ENCODE assay signal across 16 cellular contexts in the genomic region with DNA sequence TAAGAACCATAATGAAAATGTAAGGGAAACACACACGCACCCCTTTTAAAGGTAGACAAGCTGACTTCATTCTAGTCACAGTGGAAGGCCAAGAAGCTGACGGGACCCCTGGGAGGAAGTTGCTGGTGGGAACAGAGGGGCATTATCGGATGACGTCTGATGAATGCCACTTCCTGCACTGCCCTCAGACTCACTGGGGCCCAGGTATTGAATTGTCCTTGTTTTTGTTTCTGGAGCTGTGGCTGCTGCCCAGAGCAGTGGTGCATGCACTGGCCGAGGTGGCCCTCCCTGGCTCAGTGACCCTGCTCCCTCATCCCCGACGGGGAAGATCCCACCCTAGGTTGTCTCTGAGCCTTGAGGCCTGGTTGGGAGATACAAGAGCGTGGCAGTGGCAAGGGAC. TPM values are rescaled to one million over a fixed set of nuclear protein-coding genes. Genes with fewer than 3 reads are reported as not detected.
DNase-seq lines count a peak whose midpoint lies in the region; ATAC-seq lines count a peak whose summit lies in the region.
"Had no signal": no experiment of that assay in that cellular context is flagged by ENCODE, and none has a peak within 500 bp of the region (broad histone marks: within the 10 kb centered on the region; RNA-seq: fewer than 3 reads in every experiment).

No MANE protein-coding gene starts in this region.

- WGBS in GM23248 (ENCODE audit: low coverage in 1 of 2, low lambda C conversion rate in 2 of 2, missing lambda C conversion rate in 2 of 2), 2 experiments, result 86% methylated on average over 8 of the region's 8 CpGs

- H3K27ac Mint-ChIP-seq in activated T-cell treated with anti-CD3 and anti-CD28 coated beads, Interleukin-2, amount 50 U/mL, for 72 hours, result no peak overlapping the region
- H3K27ac Mint-ChIP-seq: stimulated activated naive CD8-positive, alpha-beta T cell treated with anti-CD3 and anti-CD28 coated beads, Interleukin-15, Interleukin-2, amounts not matched to agents 100 ng/mL and 50 ng/mL, for 24 hours had no signal

- no peak for ATAC-seq in activated T-cell treated with anti-CD3 and anti-CD28 coated beads, Interleukin-2, amount 50 U/mL, for 72 hours (replicated peaks in 1 of 2)
- ATAC-seq: T-helper 17 cell had no signal

- H3K27ac ChIP-seq in GM23248 (peak overlapping the region; percentile 95), SJSA1 (peak overlapping the region; percentile 98)

- H3K9me2 ChIP-seq in GM23248 (ENCODE audit: insufficient read depth), result no peaks in the 10 kb centered on the region

- no peak overlapping the region for H3K4me3 Mint-ChIP-seq in activated T-cell treated with anti-CD3 and anti-CD28 coated beads, Interleukin-2, amount 50 U/mL, for 72 hours
- H3K4me3 Mint-ChIP-seq: neural crest cell; stimulated activated naive CD8-positive, alpha-beta T cell treated with anti-CD3 and anti-CD28 coated beads, Interleukin-15, Interleukin-2, amounts not matched to agents 100 ng/mL and 50 ng/mL, for 24 hours; T-helper 17 cell had no signal

- in situ Hi-C loops in GM23248 (cut with MboI), result loop anchor here (25.0 kb wide), 1 partner anchor 482 kb away; the partner anchor contains the start of gene SH3PXD2B

- H3K4me3 ChIP-seq in GM23248 (no peak overlapping the region), SJSA1 (no peak overlapping the region), skeletal muscle satellite cell (ENCODE audit: low read length) (no peak overlapping the region)

- peaks cover 0 to 4% of the 10 kb centered on the region in 2 donors for H3K36me3 Mint-ChIP-seq in activated T-cell treated with anti-CD3 and anti-CD28 coated beads, Interleukin-2, amount 50 U/mL, for 72 hours (ENCODE audit: insufficient read depth in 2 of 2)

- H3K4me1 ChIP-seq in GM23248 (ENCODE audit: insufficient read depth), result peaks cover 31% of the 10 kb centered on the region
- H3K4me1 ChIP-seq in SJSA1 (replicated peaks), result peaks cover 85% of the 10 kb centered on the region
- H3K4me1 ChIP-seq in skeletal muscle satellite cell (ENCODE audit: control insufficient read depth, insufficient read depth, low read length), result peaks cover 39% of the 10 kb centered on the region

- H3F3A ChIP-seq in GM23248 (ENCODE audit: insufficient read depth), result peaks cover 29% of the 10 kb centered on the region

- no peaks in the 10 kb centered on the region for H4K20me1 ChIP-seq in GM23248 (ENCODE audit: insufficient read depth)

- 0 out of 2 replicates have a peak, but pooled peaks cover 7% of the 10 kb centered on the region for H3K79me2 ChIP-seq in GM23248 (ENCODE audit: insufficient read depth)

- H3K9me3 ChIP-seq in GM23248 (ENCODE audit: low read depth) (no peaks in the 10 kb centered on the region), SJSA1 (replicated peaks) (no peaks in the 10 kb centered on the region), skeletal muscle satellite cell (replicated peaks; ENCODE audit: low read length) (no peaks in the 10 kb centered on the region)

- H3K9me3 Mint-ChIP-seq in activated T-cell treated with anti-CD3 and anti-CD28 coated beads, Interleukin-2, amount 50 U/mL, for 72 hours, result no peaks in the 10 kb centered on the region
- H3K9me3 Mint-ChIP-seq: neural crest cell; stimulated activated naive CD8-positive, alpha-beta T cell treated with anti-CD3 and anti-CD28 coated beads, Interleukin-15, Interleukin-2, amounts not matched to agents 100 ng/mL and 50 ng/mL, for 24 hours had no signal

- H3K4me2 ChIP-seq in GM23248 (ENCODE audit: unreplicated experiment) (no peak overlapping the region), skeletal muscle satellite cell (ENCODE audit: low read length) (peak overlapping the region; percentile 18)

- H2AFZ ChIP-seq in GM23248, result no peak overlapping the region

- H3K27me3 Mint-ChIP-seq in activated T-cell treated with anti-CD3 and anti-CD28 coated beads, Interleukin-2, amount 50 U/mL, for 72 hours (ENCODE audit: low read depth), result no peaks in the 10 kb centered on the region
- H3K27me3 Mint-ChIP-seq: stimulated activated naive CD8-positive, alpha-beta T cell treated with anti-CD3 and anti-CD28 coated beads, Interleukin-15, Interleukin-2, amounts not matched to agents 100 ng/mL and 50 ng/mL, for 24 hours; T-helper 17 cell had no signal

- no peak for DNase-seq in GM23248
- peak in 1 of 2 experiments; percentile 91 for DNase-seq in SJSA1 (ENCODE audit: low read depth in 1 of 2, low spot score in 2 of 2)
- DNase-seq in glomerular visceral epithelial cell (ENCODE audit: extremely low spot score), result peak; percentile 92
- DNase-seq in NCI-H446 treated with DMSO at 0.1 percent for 48 hours (lab: John Stamatoyannopoulos, UW), result no peak
- DNase-seq in activated T-cell treated with anti-CD3 and anti-CD28 coated beads, Interleukin-2, amount 50 U/mL, for 72 hours, result no peak
- DNase-seq in NCI-H2171 treated with DMSO at 0.1 percent for 48 hours (lab: John Stamatoyannopoulos, UW), result no peak
- no peak for DNase-seq in activated T-cell treated with anti-CD3 and anti-CD28 coated beads, Interleukin-2, amount 50 U/mL, for 1 hour
- DNase-seq: activated CD4-positive, alpha-beta T cell treated with anti-CD3 and anti-CD28 coated beads for 48 hours; activated T-cell treated with anti-CD3 and anti-CD28 coated beads for 4 hours; HCEC 1CT; NCI-H187 treated with DMSO at 0.1 percent for 48 hours; NCI-H526 treated with DMSO at 0.1 percent for 48 hours; T-helper 17 cell had no signal

- H3K27me3 ChIP-seq in GM23248 (replicated peaks; ENCODE audit: insufficient read depth) (no peaks in the 10 kb centered on the region), SJSA1 (replicated peaks) (no peaks in the 10 kb centered on the region), skeletal muscle satellite cell (ENCODE audit: control insufficient read depth, insufficient read depth, low read length) (no peaks in the 10 kb centered on the region)

- H3K9ac ChIP-seq in GM23248 (peak overlapping the region; percentile 77), skeletal muscle satellite cell (ENCODE audit: low read depth, low read length) (peak overlapping the region; percentile 81)

- no peaks in the 10 kb centered on the region; the same call in 1 of the 2 replicates for H3K36me3 ChIP-seq in GM23248 (ENCODE audit: low read depth)
- peaks cover 61% of the 10 kb centered on the region for H3K36me3 ChIP-seq in SJSA1
- peaks cover 44% of the 10 kb centered on the region for H3K36me3 ChIP-seq in skeletal muscle satellite cell (ENCODE audit: insufficient read depth, low read length)

- no peaks in the 10 kb centered on the region for H3K4me1 Mint-ChIP-seq in activated T-cell treated with anti-CD3 and anti-CD28 coated beads, Interleukin-2, amount 50 U/mL, for 72 hours (ENCODE audit: low read depth)

RNA-seq across cellular contexts. Expression of gene RPL26L1, which starts 15.3 kb away (rescaled TPM):
- 24.3 and 30.7 TPM in 2 replicates for total RNA-seq in GM23248 (2014; rRNA removed; shearing (Covaris generic))
- 102 and 104 TPM in 2 replicates for polyA plus RNA-seq in GM23248 (2016; fragmentation: Nextera tagmentation; extraction: Ambion mirVana)
- 167 and 184 TPM in 2 replicates for total RNA-seq in SJSA1 (2014; rRNA removed; shearing (Covaris generic))
- total RNA-seq in skeletal muscle satellite cell (2012; rRNA removed), result 67.7 and 73.2 TPM in 2 replicates
- 10 to 100 TPM; 33.6 to 34.6 TPM for total RNA-seq in activated T-cell treated with anti-CD3 and anti-CD28 coated beads, Interleukin-2, amount 50 U/mL, for 72 hours

RNA-seq across cellular contexts. Expression of gene ATP6V0E1, which starts 39.7 kb away (rescaled TPM):
- total RNA-seq in GM23248 (2014; rRNA removed; shearing (Covaris generic)), result 175 and 204 TPM in 2 replicates
- polyA plus RNA-seq in GM23248 (2016; fragmentation: Nextera tagmentation; extraction: Ambion mirVana), result 675 and 702 TPM in 2 replicates
- total RNA-seq in SJSA1 (2014; rRNA removed; shearing (Covaris generic)), result 286 and 291 TPM in 2 replicates
- total RNA-seq in skeletal muscle satellite cell (2012; rRNA removed), result 162 and 237 TPM in 2 replicates
- 100 to 1,000 TPM; 105 to 117 TPM for total RNA-seq in activated T-cell treated with anti-CD3 and anti-CD28 coated beads, Interleukin-2, amount 50 U/mL, for 72 hours
